Comparison of ENCODE assay signal across 1 cellular context in genomic region chr6:21022343-21023107, GRCh38.
TF ChIP-seq lines count a peak whose summit lies in the region.

No MANE protein-coding gene starts in this region.

TF ChIP-seq in K562, 482 proteins besides CTCF, POLR2A, EP300 and RAD21 (continued from another document):
- TF ChIP-seq, protein P1, sequence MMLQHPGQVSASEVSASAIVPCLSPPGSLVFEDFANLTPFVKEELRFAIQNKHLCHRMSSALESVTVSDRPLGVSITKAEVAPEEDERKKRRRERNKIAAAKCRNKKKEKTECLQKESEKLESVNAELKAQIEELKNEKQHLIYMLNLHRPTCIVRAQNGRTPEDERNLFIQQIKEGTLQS (IDR thresholded peaks at IDR 0.05), result peak; percentile 58
- TF ChIP-seq, protein P1 (CRISPR knock-in tag; conservative IDR thresholded peaks at IDR 0.05), result no peak
- TF ChIP-seq ZNF316 (IDR thresholded peaks at IDR 0.05), result 0 out of 2 replicates have a peak, but pooled peaks have one; percentile 33
- TF ChIP-seq C11orf30 (IDR thresholded peaks at IDR 0.05; ENCODE audit: low read depth), result peak; percentile 24
- TF ChIP-seq HIVEP1 (CRISPR knock-in tag; IDR thresholded peaks at IDR 0.05), result no peak
- TF ChIP-seq ZNF23 (CRISPR knock-in tag; IDR thresholded peaks at IDR 0.05), result no peak
- peak; percentile 16 for TF ChIP-seq MEIS2 (IDR thresholded peaks at IDR 0.05; ENCODE audit: partially characterized antibody)
